Comparison of ENCODE assay signal across 1 cellular context in genomic region chr12:17875230-17875629, GRCh38.
TF ChIP-seq lines count a peak whose summit lies in the region.

No MANE protein-coding gene starts in this region.

TF ChIP-seq in HCT116, 20 proteins besides CTCF, POLR2A, EP300 and RAD21 (continued from another document):
- no peak for TF ChIP-seq CBX3 (IDR thresholded peaks at IDR 0.05; ENCODE audit: low read depth)
- TF ChIP-seq SP1 (IDR thresholded peaks at IDR 0.05; ENCODE audit: low read depth), result no peak
- no peak for TF ChIP-seq ZFX (IDR thresholded peaks at IDR 0.05)
- no peak for TF ChIP-seq EZH2phosphoT487 (IDR thresholded peaks at IDR 0.05; ENCODE audit: borderline replicate concordance)
- TF ChIP-seq TCF7L2 (IDR thresholded peaks at IDR 0.05; ENCODE audit: borderline replicate concordance, extremely low read depth, insufficient read depth, insufficient read length), result no peak
